In genomic region chr20:57574954-57575353, GRCh38 we compare ENCODE assay signal across 38 cellular contexts. TPM values are rescaled to one million over a fixed set of nuclear protein-coding genes. Genes with fewer than 3 reads are reported as not detected.
"Had no signal": no experiment of that assay in that cellular context is flagged by ENCODE, and none has a peak within 500 bp of the region (broad histone marks: within the 10 kb centered on the region; RNA-seq: fewer than 3 reads in every experiment).

No MANE protein-coding gene starts in this region.

- ATAC-seq: activated naive CD4-positive, alpha-beta T cell treated with anti-CD3 and anti-CD28 coated beads, Interleukin-2, amount 50 U/mL, for 72 hours; activated naive CD8-positive, alpha-beta T cell treated with anti-CD3 and anti-CD28 coated beads, Interleukin-2, amount 50 U/mL, for 24 hours; activated T-cell treated with anti-CD3 and anti-CD28 coated beads, Interleukin-2, amount 50 U/mL, for 4 hours; activated T-cell treated with anti-CD3 and anti-CD28 coated beads, Interleukin-2, amount 50 U/mL, for 72 hours; activated T-helper 17 cell treated with anti-CD3 and anti-CD28 coated beads, Interleukin-2, amount 50 U/mL, for 72 hours; body of pancreas had no signal

- H3K4me1 ChIP-seq: ascending aorta, breast epithelium had no signal

- H3K4me3 ChIP-seq: adrenal gland, ascending aorta, body of pancreas, breast epithelium, cardiac muscle cell had no signal

- H3K27ac ChIP-seq: adrenal gland, ascending aorta, body of pancreas, brain microvascular endothelial cell, breast epithelium, cardiac muscle cell had no signal

- DNase-seq: activated effector memory CD4-positive, alpha-beta T cell treated with anti-CD3 and anti-CD28 coated beads, Interleukin-2, amount 50 U/mL, for 16 hours; activated effector memory CD4-positive, alpha-beta T cell treated with Interleukin-2 at 50 U/mL for 16 hours; activated gamma-delta T cell; activated gamma-delta T cell treated with Interleukin-2 at 50 U/mL for 16 hours; activated naive CD4-positive, alpha-beta T cell; activated naive CD4-positive, alpha-beta T cell treated with anti-CD3 and anti-CD28 coated beads for 36 hours; activated naive CD4-positive, alpha-beta T cell treated with anti-CD3 and anti-CD28 coated beads, Interleukin-2, amount 10 ng/mL, durations not matched to agents 7 days and 5 days; activated naive CD4-positive, alpha-beta T cell treated with anti-CD3 and anti-CD28 coated beads, Interleukin-2, amount 50 U/mL, for 16 hours; activated naive CD8-positive, alpha-beta T cell treated with anti-CD3 and anti-CD28 coated beads for 36 hours; activated naive CD8-positive, alpha-beta T cell treated with anti-CD3 and anti-CD28 coated beads, Interleukin-2, amount 10 ng/mL, durations not matched to agents 7 days and 5 days; activated naive CD8-positive, alpha-beta T cell treated with anti-CD3 and anti-CD28 coated beads, Interleukin-2, amount 50 U/mL, for 24 hours; activated T-cell treated with anti-CD3 and anti-CD28 coated beads, Interleukin-2, amount 50 U/mL, for 1 hour; activated T-cell treated with anti-CD3 and anti-CD28 coated beads, Interleukin-2, amount 50 U/mL, for 24 hours; activated T-cell treated with anti-CD3 and anti-CD28 coated beads, Interleukin-2, amount 50 U/mL, for 4 hours; activated T-cell treated with anti-CD3 and anti-CD28 coated beads, Interleukin-2, amount 50 U/mL, for 48 hours; activated T-cell treated with anti-CD3 and anti-CD28 coated beads, Interleukin-2, amount 50 U/mL, for 72 hours; adrenal gland; amniotic stem cell; amygdala; anterior cingulate cortex; aorta; body of pancreas; brain microvascular endothelial cell; caudate nucleus; central memory CD4-positive, alpha-beta T cell; cerebellar nuclear complex had no signal

- H3K27me3 ChIP-seq: adrenal gland, ascending aorta, body of pancreas, brain microvascular endothelial cell, cardiac muscle cell had no signal

- FAIRE-seq: astrocyte, bronchial epithelial cell had no signal

- H3K36me3 ChIP-seq: adrenal gland, ascending aorta, brain microvascular endothelial cell, breast epithelium, cardiac muscle cell had no signal

- H3K9me3 ChIP-seq: adrenal gland, ascending aorta, body of pancreas, breast epithelium had no signal

RNA-seq across cellular contexts. Expression of gene PCK1, which starts 14.0 kb away (rescaled TPM):
- total RNA-seq: activated naive CD4-positive, alpha-beta T cell treated with anti-CD3 and anti-CD28 coated beads for 36 hours; activated naive CD4-positive, alpha-beta T cell treated with anti-CD3 and anti-CD28 coated beads, Interleukin-2, amount 50 U/mL, for 72 hours; activated naive CD8-positive, alpha-beta T cell treated with anti-CD3 and anti-CD28 coated beads for 36 hours; activated naive CD8-positive, alpha-beta T cell treated with anti-CD3 and anti-CD28 coated beads, Interleukin-2, amount 10 ng/mL, durations not matched to agents 7 days and 5 days; activated T-cell treated with anti-CD3 and anti-CD28 coated beads, Interleukin-2, amount 50 U/mL, for 72 hours; activated T-helper 1 cell treated with anti-CD3 and anti-CD28 coated beads, Interleukin-12 subunit alpha, Interleukin-12 subunit beta, Interleukin-2, Interleukin-4 antibody, amounts not matched to agents 30 ng/mL and 10 ng/mL and 1 ng/mL, durations not matched to agents 14 hours and 24 hours and 36 hours; activated T-helper 17 cell treated with anti-CD3 and anti-CD28 coated beads, Interleukin-2, amount 50 U/mL, for 72 hours; activated T-helper 2 cell treated with anti-CD3 and anti-CD28 coated beads, Interferon-gamma antibody, Interleukin-2, Interleukin-4, amounts not matched to agents 10 μg/mL and 5 μg/mL and 100 μg/mL, durations not matched to agents 14 hours and 24 hours and 36 hours; astrocyte; bronchial epithelial cell; chondrocyte had no signal
- polyA plus RNA-seq: cardiac muscle cell had no signal

RNA-seq across cellular contexts. Expression of gene ZBP1, which starts 45.3 kb away (rescaled TPM):
- total RNA-seq: ascending aorta, astrocyte, bronchial epithelial cell, cardiac muscle cell, chondrocyte had no signal
- polyA plus RNA-seq: cardiac muscle cell had no signal

RNA-seq across cellular contexts. Expression of gene CTCFL, which starts 50.0 kb away (rescaled TPM):
- total RNA-seq: activated naive CD4-positive, alpha-beta T cell treated with anti-CD3 and anti-CD28 coated beads for 36 hours; activated naive CD4-positive, alpha-beta T cell treated with anti-CD3 and anti-CD28 coated beads, Interleukin-2, amount 50 U/mL, for 72 hours; activated naive CD8-positive, alpha-beta T cell treated with anti-CD3 and anti-CD28 coated beads for 36 hours; activated naive CD8-positive, alpha-beta T cell treated with anti-CD3 and anti-CD28 coated beads, Interleukin-2, amount 10 ng/mL, durations not matched to agents 7 days and 5 days; activated T-cell treated with anti-CD3 and anti-CD28 coated beads, Interleukin-2, amount 50 U/mL, for 72 hours; activated T-helper 1 cell treated with anti-CD3 and anti-CD28 coated beads, Interleukin-12 subunit alpha, Interleukin-12 subunit beta, Interleukin-2, Interleukin-4 antibody, amounts not matched to agents 30 ng/mL and 10 ng/mL and 1 ng/mL, durations not matched to agents 14 hours and 24 hours and 36 hours; activated T-helper 17 cell treated with anti-CD3 and anti-CD28 coated beads, Interleukin-2, amount 50 U/mL, for 72 hours; activated T-helper 2 cell treated with anti-CD3 and anti-CD28 coated beads, Interferon-gamma antibody, Interleukin-2, Interleukin-4, amounts not matched to agents 10 μg/mL and 5 μg/mL and 100 μg/mL, durations not matched to agents 14 hours and 24 hours and 36 hours; aorta; ascending aorta; astrocyte; body of pancreas; breast epithelium; bronchial epithelial cell; cardiac septum; cerebellum; chondrocyte had no signal
- polyA plus RNA-seq: aorta, cardiac muscle cell had no signal
